Comparison of ENCODE assay signal across 8 cellular contexts in the genomic region with DNA sequence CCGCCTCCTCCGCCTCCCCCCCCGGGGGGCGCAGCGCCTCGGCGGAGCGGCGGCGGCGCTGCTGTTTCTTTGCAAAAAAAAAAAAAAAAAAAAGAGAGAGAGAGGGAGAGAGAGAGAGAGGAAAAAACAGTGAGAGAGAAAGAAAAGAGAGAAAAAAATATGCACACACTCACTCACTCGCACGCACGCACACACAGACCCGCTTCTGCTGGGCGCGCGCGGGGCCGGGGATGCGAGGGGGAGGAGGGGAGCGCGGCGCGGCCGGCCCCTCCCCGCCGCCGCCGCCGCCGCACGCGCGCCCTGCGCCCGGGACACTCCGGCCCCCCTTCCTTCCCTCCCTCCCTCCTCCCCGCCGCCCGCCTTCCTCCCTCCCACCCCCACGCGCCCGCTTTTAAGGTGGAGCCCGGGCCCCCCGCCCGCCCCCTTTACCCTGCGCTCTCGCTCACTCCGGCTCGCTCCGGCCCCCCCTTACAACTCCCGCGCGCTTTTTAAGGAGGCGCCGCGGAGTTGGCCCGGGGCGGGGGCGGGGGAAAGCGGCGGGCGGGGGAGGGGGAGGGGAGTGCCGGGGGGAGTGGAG. TPM values are rescaled to one million over a fixed set of nuclear protein-coding genes. Genes with fewer than 3 reads are reported as not detected.
DNase-seq lines count a peak whose midpoint lies in the region; ATAC-seq and TF ChIP-seq lines count a peak whose summit lies in the region.

A gene (minus strand): TSS at position 243 of the 577 bp plus-strand sequence.

- peaks cover 4 to 14% (median 9%) of the 10 kb centered on the region in 4 donors for H3K4me1 ChIP-seq in liver (ENCODE audit: control insufficient read depth in 4 of 4, insufficient read depth in 4 of 4, low read length in 3 of 4)

- peak within 1 kb of the TSS; percentile 95 for H3K4me3 Mint-ChIP-seq in activated CD4-positive, alpha-beta T cell treated with anti-CD3 and anti-CD28 coated beads, Interleukin-2, amount 10 ng/mL, durations not matched to agents 7 days and 5 days

- peak within 1 kb of the TSS; percentile 98 for H3K27ac Mint-ChIP-seq in activated CD4-positive, alpha-beta T cell treated with anti-CD3 and anti-CD28 coated beads, Interleukin-2, amount 10 ng/mL, durations not matched to agents 7 days and 5 days

- no peaks in the 10 kb centered on the region for H3K27me3 Mint-ChIP-seq in activated CD4-positive, alpha-beta T cell treated with anti-CD3 and anti-CD28 coated beads, Interleukin-2, amount 10 ng/mL, durations not matched to agents 7 days and 5 days

- H3K36me3 Mint-ChIP-seq in activated CD4-positive, alpha-beta T cell treated with anti-CD3 and anti-CD28 coated beads, Interleukin-2, amount 10 ng/mL, durations not matched to agents 7 days and 5 days (ENCODE audit: low read depth), result peaks cover 30% of the 10 kb centered on the region

- under 1% methylated on average over 58 of the region's 65 CpGs for WGBS in liver

- H3K36me3 ChIP-seq in liver (ENCODE audit: control insufficient read depth in 4 of 4, insufficient read depth in 3 of 4, low read depth in 1 of 4, low read length in 3 of 4), result peaks cover 0 to 1% (median 0%) of the 10 kb centered on the region in 4 donors

- peak within 1 kb of the TSS; percentile 95 to 96 for H3K27ac ChIP-seq in liver (ENCODE audit: low read depth in 1 of 2, low read length in 2 of 2)

- peak; percentile 32 for ATAC-seq in HG03066 (IDR thresholded peaks at IDR 0.05; ENCODE audit: low read depth, unreplicated experiment)

- peaks cover 30% of the 10 kb centered on the region for H3K4me1 Mint-ChIP-seq in activated CD4-positive, alpha-beta T cell treated with anti-CD3 and anti-CD28 coated beads, Interleukin-2, amount 10 ng/mL, durations not matched to agents 7 days and 5 days

- no peak for TF ChIP-seq RAD21 in liver (IDR thresholded peaks at IDR 0.05)

- POLR2A ChIA-PET in activated CD4-positive, alpha-beta T cell treated with anti-CD3 and anti-CD28 coated beads, Interleukin-2, amount 10 ng/mL, durations not matched to agents 7 days and 5 days (lab: Charles Lee), result interaction anchor here (1.0 kb wide), 1 partner anchor 46 kb away, joined by 3 read pairs; no protein-coding TSS in a partner anchor

- peaks cover 0 to 5% (median 3%) of the 10 kb centered on the region in 4 donors for H3K9me3 ChIP-seq in liver (ENCODE audit: control insufficient read depth in 4 of 4, low read length in 3 of 4)

- H3K4me3 ChIP-seq in liver (ENCODE audit: low read depth in 1 of 3, low read length in 3 of 3), result peak within 1 kb of the TSS; percentile 85 to 93 (median 89)

- no peak for TF ChIP-seq CTCF in liver (IDR thresholded peaks at IDR 0.05; ENCODE audit: low read depth, low read length, missing input control)

- CTCF ChIA-PET in activated CD4-positive, alpha-beta T cell treated with anti-CD3 and anti-CD28 coated beads, Interleukin-2, amount 10 ng/mL, durations not matched to agents 7 days and 5 days (lab: Charles Lee), result interaction anchor here (1.0 to 1.7 kb wide), 3 partner anchors 25 to 228 kb away, joined by 3 to 4 read pairs (median 3); a partner anchor contains a TSS

- peaks cover 9% of the 10 kb centered on the region for H3K9me3 Mint-ChIP-seq in activated CD4-positive, alpha-beta T cell treated with anti-CD3 and anti-CD28 coated beads, Interleukin-2, amount 10 ng/mL, durations not matched to agents 7 days and 5 days

- H3K27me3 ChIP-seq in liver (ENCODE audit: control insufficient read depth in 4 of 4, insufficient read depth in 4 of 4, low read length in 3 of 4), result no peaks in the 10 kb centered on the region

- H3K9ac ChIP-seq in liver (ENCODE audit: low read depth in 1 of 2, low read length in 2 of 2), result peak within 1 kb of the TSS; percentile 89 to 97

- DNase-seq in NCI-H2107 (lab: John Stamatoyannopoulos, UW), result peak; percentile 60
- DNase-seq in NCI-H2107 treated with DMSO at 0.1 percent for 48 hours (lab: John Stamatoyannopoulos, UW; ENCODE audit: unreplicated experiment), result no peak
- DNase-seq in NCI-H510A treated with DMSO at 0.1 percent for 48 hours (lab: John Stamatoyannopoulos, UW), result peak; percentile 80
- DNase-seq in activated CD4-positive, alpha-beta T cell treated with anti-CD3 and anti-CD28 coated beads, Interleukin-2, amount 10 ng/mL, durations not matched to agents 7 days and 5 days, result peak; percentile 88
- peak; percentile 86 for DNase-seq in dermis blood vessel endothelial cell
- peak; percentile 82 to 86 for DNase-seq in stimulated activated CD4-positive, alpha-beta T cell treated with anti-CD3 and anti-CD28 coated beads, Interleukin-2, amount 100 ng/mL, for 24 hours

TF ChIP-seq in liver, 16 proteins besides CTCF, POLR2A, EP300 and RAD21:
- no peak for TF ChIP-seq HNF4A (conservative IDR thresholded peaks at IDR 0.05)
TF ChIP-seq in liver: peak in this region for 0.

RNA-seq across cellular contexts. Expression of the gene that starts here (rescaled TPM):
- 10 to 100 TPM; 80.7 to 84.5 TPM for total RNA-seq in activated CD4-positive, alpha-beta T cell treated with anti-CD3 and anti-CD28 coated beads, Interleukin-2, amount 10 ng/mL, durations not matched to agents 7 days and 5 days
- total RNA-seq in dermis blood vessel endothelial cell, result 22.3 and 25.2 TPM in 2 replicates
- total RNA-seq in liver, result 10 to 100 TPM in 1 of 2 donors, 1 to 10 TPM in 1; 6.4 to 33.0 TPM
- 10 to 100 TPM in 1 of 2 donors, 1 to 10 TPM in 1; 2.1 to 11.7 TPM for polyA plus RNA-seq in liver
